ENCODE assay signal across 28 cellular contexts in the genomic region with DNA sequence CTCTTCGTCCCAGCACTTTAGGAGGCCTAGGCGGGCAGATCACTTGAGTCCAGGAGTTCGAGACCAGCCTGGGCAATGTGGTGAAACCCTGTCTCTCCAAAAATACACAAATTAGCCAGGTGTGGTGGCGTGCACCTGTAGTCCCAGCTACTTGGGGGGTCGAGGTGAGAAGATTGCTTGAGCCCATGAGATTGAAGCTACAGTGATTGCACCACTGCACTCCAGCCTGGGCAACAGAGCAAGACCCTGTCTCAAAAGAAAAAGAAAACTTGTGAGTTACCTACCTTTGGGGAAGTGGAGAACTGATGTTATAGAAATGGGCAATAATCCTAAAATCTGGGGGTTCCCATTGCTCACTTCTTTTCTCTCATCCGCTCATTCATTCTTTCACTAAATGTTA.
"Had no signal": no experiment of that assay in that cellular context is flagged by ENCODE, and none has a peak within 500 bp of the region (broad histone marks: within the 10 kb centered on the region; RNA-seq: fewer than 3 reads in every experiment).

No MANE protein-coding gene starts in this region.

- H3K27ac ChIP-seq: left lung, lower lobe of right lung, neural progenitor cell, neutrophil, parathyroid adenoma, psoas muscle, skin epidermis, suprapubic skin, thoracic aorta, tibial artery, vagina had no signal

- FAIRE-seq: islet of Langerhans, kidney had no signal

- H3K4me1 ChIP-seq: lower lobe of right lung, neural progenitor cell, parathyroid adenoma had no signal

- H3K36me3 ChIP-seq: lower lobe of right lung, neural progenitor cell, neutrophil, suprapubic skin, thoracic aorta, tibial artery, vagina had no signal

- H3K4me2 ChIP-seq: neural progenitor cell had no signal

- H2AFZ ChIP-seq: neural progenitor cell, parathyroid adenoma had no signal

- DNase-seq: hypothalamus; immature natural killer cell; kidney; left colon; left lung; lower lobe of right lung; mammary epithelial cell; mesenchymal stem cell; naive B cell; natural killer cell; nephron progenitor cell; occipital lobe; psoas muscle; stimulated activated CD4-positive, alpha-beta T cell treated with anti-CD3 and anti-CD28 coated beads, Interleukin-12 subunit alpha, Interleukin-12 subunit beta, amount 100 ng/mL, for 4 hours; stimulated activated CD4-positive, alpha-beta T cell treated with anti-CD3 and anti-CD28 coated beads, Interleukin-15, amount 100 ng/mL, for 24 hours; stimulated activated CD4-positive, alpha-beta T cell treated with anti-CD3 and anti-CD28 coated beads, Interleukin-4, amount 100 ng/mL, for 24 hours; stimulated activated naive CD4-positive, alpha-beta T cell; tibial artery had no signal

- H3K4me3 ChIP-seq: left lung, lower lobe of right lung, neural progenitor cell, psoas muscle, skin epidermis, suprapubic skin, thoracic aorta, tibial artery, vagina had no signal

- H3K9me3 ChIP-seq: left lung, lower lobe of right lung, neutrophil, psoas muscle, suprapubic skin, thoracic aorta, tibial artery, vagina had no signal

- H3K79me2 ChIP-seq: parathyroid adenoma had no signal

- H3K27me3 ChIP-seq: left lung, neural progenitor cell, neutrophil, suprapubic skin, tibial artery, vagina had no signal

- ATAC-seq: left colon; left lung; lower lobe of right lung; natural killer cell; psoas muscle; sciatic nerve; stimulated activated effector memory CD8-positive, alpha-beta T cell treated with anti-CD3 and anti-CD28 coated beads, Interleukin-12 subunit alpha, Interleukin-12 subunit beta, amount 100 ng/mL, for 72 hours had no signal

- H3K9ac ChIP-seq: neural progenitor cell, parathyroid adenoma had no signal
